ENCODE assay signal across 17 cellular contexts in the genomic region with DNA sequence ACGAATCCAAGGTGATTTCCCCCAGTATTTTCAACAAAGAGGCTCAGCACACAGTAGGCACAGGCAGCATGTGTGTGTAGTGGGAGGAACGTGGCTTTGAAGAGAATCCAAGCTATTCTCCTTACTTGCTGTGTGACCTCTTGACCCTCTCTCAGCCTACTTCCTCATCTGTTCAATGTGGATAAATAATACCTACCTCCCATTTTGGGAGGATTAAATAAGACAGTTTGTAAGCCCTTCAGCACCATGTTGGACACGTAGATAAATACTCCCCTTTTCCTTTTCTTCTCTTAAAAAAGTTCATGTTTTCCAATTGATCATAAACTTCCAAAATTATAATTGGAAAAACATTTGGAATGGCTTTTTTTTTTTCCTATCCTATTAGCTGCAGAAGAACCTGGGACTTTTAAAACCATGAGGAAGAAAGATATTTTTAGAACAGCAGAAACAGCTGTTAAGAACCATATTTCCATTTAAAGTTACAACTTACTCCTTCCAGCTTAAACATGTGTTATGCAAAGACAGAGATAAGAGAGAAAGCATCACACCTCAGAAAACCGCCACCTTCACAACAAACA. TPM values are rescaled to one million over a fixed set of nuclear protein-coding genes. Genes with fewer than 3 reads are reported as not detected.
DNase-seq lines count a peak whose midpoint lies in the region; ATAC-seq, FAIRE-seq and TF ChIP-seq lines count a peak whose summit lies in the region.
"Had no signal": no experiment of that assay in that cellular context is flagged by ENCODE, and none has a peak within 500 bp of the region (broad histone marks: within the 10 kb centered on the region; RNA-seq: fewer than 3 reads in every experiment).

No MANE protein-coding gene starts in this region.

- no CpG with 5 or more reads among the region's 4 CpGs for WGBS in trophoblast cell (ENCODE audit: extremely low coverage, insufficient coverage, insufficient read length)

- H3K4me3 Mint-ChIP-seq in brain (no peak overlapping the region), neural crest cell (no peak overlapping the region)
- H3K4me3 Mint-ChIP-seq in activated naive CD8-positive, alpha-beta T cell treated with anti-CD3 and anti-CD28 coated beads, Interleukin-2, amount 50 U/mL, for 24 hours: no peak overlapping the region
- H3K4me3 Mint-ChIP-seq: activated CD4-positive, alpha-beta memory T cell treated with anti-CD3 and anti-CD28 coated beads for 36 hours; activated T-helper 17 cell treated with anti-CD3 and anti-CD28 coated beads, Interleukin-2, amount 50 U/mL, for 72 hours; CD4-positive, alpha-beta memory T cell; naive thymus-derived CD8-positive, alpha-beta T cell; T-helper 2 cell treated with Interferon-gamma antibody and Interleukin-4, amounts not matched to agents 5 μg/mL and 100 μg/mL, for 36 hours had no signal

- H3K9me3 ChIP-seq in trophoblast cell (ENCODE audit: insufficient read depth, low read depth, low read length): no peaks in the 10 kb centered on the region
- H3K9me3 ChIP-seq: heart right ventricle had no signal

- H3K9ac ChIP-seq in trophoblast cell (ENCODE audit: low read length): no peak overlapping the region

- H3K27me3 Mint-ChIP-seq in brain (no peaks in the 10 kb centered on the region), neural crest cell (ENCODE audit: low read depth) (no peaks in the 10 kb centered on the region)
- no peaks in the 10 kb centered on the region for H3K27me3 Mint-ChIP-seq in activated naive CD8-positive, alpha-beta T cell treated with anti-CD3 and anti-CD28 coated beads, Interleukin-2, amount 50 U/mL, for 24 hours
- H3K27me3 Mint-ChIP-seq: activated CD4-positive, alpha-beta memory T cell treated with anti-CD3 and anti-CD28 coated beads for 36 hours; activated T-helper 17 cell treated with anti-CD3 and anti-CD28 coated beads, Interleukin-2, amount 50 U/mL, for 72 hours; CD4-positive, alpha-beta memory T cell; naive thymus-derived CD8-positive, alpha-beta T cell had no signal

- no peak overlapping the region for H3K4ac ChIP-seq in trophoblast cell (ENCODE audit: low read depth, low read length)

- peaks cover 3 to 12% (median 7%) of the 10 kb centered on the region in 5 experiments for H3K9me3 Mint-ChIP-seq in brain
- H3K9me3 Mint-ChIP-seq in neural crest cell: peaks cover 9% of the 10 kb centered on the region
- no peaks in the 10 kb centered on the region for H3K9me3 Mint-ChIP-seq in activated naive CD8-positive, alpha-beta T cell treated with anti-CD3 and anti-CD28 coated beads, Interleukin-2, amount 50 U/mL, for 24 hours
- H3K9me3 Mint-ChIP-seq: activated CD4-positive, alpha-beta memory T cell treated with anti-CD3 and anti-CD28 coated beads for 36 hours; activated T-helper 17 cell treated with anti-CD3 and anti-CD28 coated beads, Interleukin-2, amount 50 U/mL, for 72 hours; CD4-positive, alpha-beta memory T cell; naive thymus-derived CD8-positive, alpha-beta T cell; T-helper 2 cell treated with Interferon-gamma antibody and Interleukin-4, amounts not matched to agents 5 μg/mL and 100 μg/mL, for 36 hours had no signal

- peaks cover 18% of the 10 kb centered on the region for H3K36me3 Mint-ChIP-seq in brain
- H3K36me3 Mint-ChIP-seq in neural crest cell (ENCODE audit: low read depth): peaks cover 28% of the 10 kb centered on the region
- H3K36me3 Mint-ChIP-seq in activated naive CD8-positive, alpha-beta T cell treated with anti-CD3 and anti-CD28 coated beads, Interleukin-2, amount 50 U/mL, for 24 hours (ENCODE audit: low read depth): peaks cover 28% of the 10 kb centered on the region
- H3K36me3 Mint-ChIP-seq: CD4-positive, alpha-beta memory T cell had no signal

- TF ChIP-seq CTCF in brain (conservative IDR thresholded peaks at IDR 0.05) (no peak), neural crest cell (conservative IDR thresholded peaks at IDR 0.05) (no peak)

- H2BK5ac ChIP-seq in trophoblast cell (ENCODE audit: low read depth, low read length, poor library complexity): no peak overlapping the region

- peaks cover 4% of the 10 kb centered on the region for H3K79me1 ChIP-seq in trophoblast cell (ENCODE audit: low read length)

- H3K14ac ChIP-seq in trophoblast cell (ENCODE audit: low read length): no peak overlapping the region

- no peak overlapping the region for H2AFZ ChIP-seq in trophoblast cell (ENCODE audit: insufficient read depth, low read length, poor library complexity)

- H3K23ac ChIP-seq in trophoblast cell (ENCODE audit: low read length): no peak overlapping the region

- no peaks in the 10 kb centered on the region for H3K4me1 ChIP-seq in trophoblast cell (ENCODE audit: control insufficient read depth in 1 of 2, insufficient read depth in 2 of 2, low read length in 2 of 2)

- H3K4me2 ChIP-seq in trophoblast cell (ENCODE audit: low read length): no peak overlapping the region

- H3K18ac ChIP-seq in trophoblast cell (ENCODE audit: low read length): no peak overlapping the region

- no peak for TF ChIP-seq POLR2A in GM12892 (IDR thresholded peaks at IDR 0.05; ENCODE audit: low read depth, low read length)

- H3K4me1 Mint-ChIP-seq in brain (peaks cover 8% of the 10 kb centered on the region), neural crest cell (peaks cover 19% of the 10 kb centered on the region)
- H3K4me1 Mint-ChIP-seq in activated naive CD8-positive, alpha-beta T cell treated with anti-CD3 and anti-CD28 coated beads, Interleukin-2, amount 50 U/mL, for 24 hours: peaks cover 4% of the 10 kb centered on the region
- H3K4me1 Mint-ChIP-seq: activated T-helper 17 cell treated with anti-CD3 and anti-CD28 coated beads, Interleukin-2, amount 50 U/mL, for 72 hours had no signal

- H4K12ac ChIP-seq in trophoblast cell (ENCODE audit: low read depth, low read length): no peak overlapping the region

- no peak overlapping the region for H2BK12ac ChIP-seq in trophoblast cell (ENCODE audit: low read length)

- FAIRE-seq in GM12892 (lab: Jason Lieb, UNC): peak; percentile 5
- FAIRE-seq: bronchial epithelial cell had no signal

- no peak overlapping the region for H2AK5ac ChIP-seq in trophoblast cell (ENCODE audit: low read length)

- DNase-seq in GM12892 (ENCODE audit: insufficient read length) (no peak), NCI-H69 (lab: John Stamatoyannopoulos, UW) (peak; percentile 1), neural crest cell (ENCODE audit: low read depth, low spot score) (no peak), trophoblast cell (no peak), NCI-H1092 treated with DMSO at 0.1 percent for 48 hours (lab: John Stamatoyannopoulos, UW) (no peak)
- DNase-seq in activated naive CD8-positive, alpha-beta T cell treated with anti-CD3 and anti-CD28 coated beads, Interleukin-2, amount 50 U/mL, for 24 hours: no peak
- DNase-seq: activated CD4-positive, alpha-beta memory T cell treated with anti-CD3 and anti-CD28 coated beads for 36 hours; CD4-positive, alpha-beta memory T cell; heart right ventricle; MM.1S; naive thymus-derived CD8-positive, alpha-beta T cell; NCI-H2171 treated with DMSO at 0.1 percent for 48 hours had no signal

- H3K36me3 ChIP-seq in trophoblast cell (ENCODE audit: control insufficient read depth in 1 of 2, insufficient read depth in 2 of 2, low read length in 2 of 2): no peaks in the 10 kb centered on the region
- H3K36me3 ChIP-seq: heart right ventricle had no signal

- no peaks in the 10 kb centered on the region for H3K27me3 ChIP-seq in trophoblast cell (ENCODE audit: insufficient read depth, low read length)
- H3K27me3 ChIP-seq: heart right ventricle had no signal

- no peak overlapping the region for H4K91ac ChIP-seq in trophoblast cell (ENCODE audit: low read depth, low read length)

- no peaks in the 10 kb centered on the region for H3K79me2 ChIP-seq in trophoblast cell (ENCODE audit: control insufficient read depth, insufficient read depth, low read length, poor library complexity)

- no peak overlapping the region for H3K4me3 ChIP-seq in trophoblast cell (ENCODE audit: low read depth, low read length)
- H3K4me3 ChIP-seq: heart right ventricle had no signal

- H3K27ac Mint-ChIP-seq in brain: peak overlapping the region in 3 of 5 experiments; percentile 4 to 85 (median 66)
- peak overlapping the region; percentile 64 for H3K27ac Mint-ChIP-seq in neural crest cell (ENCODE audit: unreplicated experiment)
- no peak overlapping the region for H3K27ac Mint-ChIP-seq in activated naive CD8-positive, alpha-beta T cell treated with anti-CD3 and anti-CD28 coated beads, Interleukin-2, amount 50 U/mL, for 24 hours
- H3K27ac Mint-ChIP-seq: activated CD4-positive, alpha-beta memory T cell treated with anti-CD3 and anti-CD28 coated beads for 36 hours; activated T-helper 17 cell treated with anti-CD3 and anti-CD28 coated beads, Interleukin-2, amount 50 U/mL, for 72 hours; naive thymus-derived CD8-positive, alpha-beta T cell; T-helper 2 cell treated with Interferon-gamma antibody and Interleukin-4, amounts not matched to agents 5 μg/mL and 100 μg/mL, for 36 hours had no signal

- no peak overlapping the region for H2BK120ac ChIP-seq in trophoblast cell (ENCODE audit: insufficient read depth, low read length, poor library complexity)

- H3K27ac ChIP-seq in trophoblast cell (ENCODE audit: low read depth, low read length): no peak overlapping the region

- ATAC-seq in HG03439 (IDR thresholded peaks at IDR 0.05; ENCODE audit: unreplicated experiment): no peak
- no peak for ATAC-seq in activated naive CD8-positive, alpha-beta T cell treated with anti-CD3 and anti-CD28 coated beads, Interleukin-2, amount 50 U/mL, for 24 hours
- ATAC-seq: activated T-helper 17 cell treated with anti-CD3 and anti-CD28 coated beads, Interleukin-2, amount 50 U/mL, for 72 hours; heart right ventricle; naive thymus-derived CD8-positive, alpha-beta T cell had no signal

- H4K8ac ChIP-seq in trophoblast cell (ENCODE audit: low read depth, low read length): no peak overlapping the region

RNA-seq across cellular contexts. Expression of gene TMEM131L, which starts 56.1 kb away (rescaled TPM):
- 64.2 TPM for polyA plus RNA-seq in GM12892 (2012; ENCODE audit: missing spikeins)
- 3.7 TPM for polyA plus RNA-seq in brain (ENCODE audit: insufficient read depth, low read depth, low replicate concordance)
- 36.1 and 36.6 TPM in 2 replicates for total RNA-seq in neural crest cell
- polyA plus RNA-seq in trophoblast cell (2013): 8.3 and 8.9 TPM in 2 replicates
